In genomic region chr6:7193122-7193521, GRCh38 we compare ENCODE assay signal across 16 cellular contexts.
"Had no signal": no experiment of that assay in that cellular context is flagged by ENCODE, and none has a peak within 500 bp of the region (broad histone marks: within the 10 kb centered on the region; RNA-seq: fewer than 3 reads in every experiment).

No MANE protein-coding gene starts in this region.

- H3K27me3 Mint-ChIP-seq: progenitor cell of endocrine pancreas; stimulated activated naive B cell treated with anti-CD40 and anti-IgM and Interleukin-4, amounts not matched to agents 10 μg/mL and 1 μg/mL and 100 μg/mL, for 72 hours; stimulated activated naive CD8-positive, alpha-beta T cell treated with anti-CD3 and anti-CD28 coated beads, Interleukin-15, amount 100 ng/mL, for 72 hours had no signal

- H3K27ac ChIP-seq: foreskin keratinocyte, neural progenitor cell, ovary, testis, tibial nerve had no signal

- ATAC-seq: foreskin keratinocyte; natural killer cell; right cardiac atrium; stimulated activated naive B cell treated with anti-CD40 and anti-IgM and Interleukin-4, amounts not matched to agents 10 μg/mL and 1 μg/mL and 100 μg/mL, for 72 hours; stimulated activated naive CD8-positive, alpha-beta T cell treated with anti-CD3 and anti-CD28 coated beads, Interleukin-15, amount 100 ng/mL, for 72 hours had no signal

- H3K4me3 ChIP-seq: neural progenitor cell, ovary, testis, tibial nerve had no signal

- DNase-seq: caudate nucleus; erythroblast; foreskin keratinocyte; immature natural killer cell; natural killer cell; nucleus accumbens; ovary; right cardiac atrium; stimulated activated CD4-positive, alpha-beta T cell treated with anti-CD3 and anti-CD28 coated beads, Interleukin-4, amount 100 ng/mL, for 1 hour; stimulated activated naive B cell treated with anti-CD40 and anti-IgM and Interleukin-4, amounts not matched to agents 10 μg/mL and 1 μg/mL and 100 μg/mL, for 72 hours; stimulated activated naive CD8-positive, alpha-beta T cell treated with anti-CD3 and anti-CD28 coated beads, Interleukin-15, amount 100 ng/mL, for 72 hours; testis had no signal

- H3K9me3 ChIP-seq: ovary, testis, tibial nerve had no signal

- FAIRE-seq: keratinocyte had no signal

- H3K9me3 Mint-ChIP-seq: immature natural killer cell; natural killer cell; neural progenitor cell; stimulated activated naive B cell treated with anti-CD40 and anti-IgM and Interleukin-4, amounts not matched to agents 10 μg/mL and 1 μg/mL and 100 μg/mL, for 72 hours; stimulated activated naive CD8-positive, alpha-beta T cell treated with anti-CD3 and anti-CD28 coated beads, Interleukin-15, amount 100 ng/mL, for 72 hours had no signal

- H3K27me3 ChIP-seq: foreskin keratinocyte, neural progenitor cell, ovary, testis, tibial nerve had no signal

- H3K36me3 ChIP-seq: neural progenitor cell, ovary had no signal

- H3K4me3 Mint-ChIP-seq: immature natural killer cell; natural killer cell; neural progenitor cell; stimulated activated naive B cell treated with anti-CD40 and anti-IgM and Interleukin-4, amounts not matched to agents 10 μg/mL and 1 μg/mL and 100 μg/mL, for 72 hours; stimulated activated naive CD8-positive, alpha-beta T cell treated with anti-CD3 and anti-CD28 coated beads, Interleukin-15, amount 100 ng/mL, for 72 hours had no signal

- H3K27ac Mint-ChIP-seq: immature natural killer cell; natural killer cell; neural progenitor cell; stimulated activated naive B cell treated with anti-CD40 and anti-IgM and Interleukin-4, amounts not matched to agents 10 μg/mL and 1 μg/mL and 100 μg/mL, for 72 hours; stimulated activated naive CD8-positive, alpha-beta T cell treated with anti-CD3 and anti-CD28 coated beads, Interleukin-15, amount 100 ng/mL, for 72 hours had no signal
